In genomic region chr20:59235226-59235625, GRCh38 we compare ENCODE assay signal across 17 cellular contexts.
A peak's percentile ranks its signal among the peaks of the same experiment; 100 is the strongest.
DNase-seq lines count a peak whose midpoint lies in the region; ATAC-seq and TF ChIP-seq lines count a peak whose summit lies in the region.
"Had no signal": no experiment of that assay in that cellular context is flagged by ENCODE, and none has a peak within 500 bp of the region (broad histone marks: within the 10 kb centered on the region; RNA-seq: fewer than 3 reads in every experiment).

No MANE protein-coding gene starts in this region.

- peak overlapping the region; percentile 65 for H3K27ac Mint-ChIP-seq in activated CD4-positive, alpha-beta T cell treated with anti-CD3 and anti-CD28 coated beads for 36 hours
- no peak overlapping the region for H3K27ac Mint-ChIP-seq in activated naive CD4-positive, alpha-beta T cell treated with anti-CD3 and anti-CD28 coated beads, Interleukin-2, amount 10 ng/mL, durations not matched to agents 7 days and 5 days
- H3K27ac Mint-ChIP-seq in activated naive CD8-positive, alpha-beta T cell treated with anti-CD3 and anti-CD28 coated beads, Interleukin-2, amount 50 U/mL, for 24 hours = peak overlapping the region; percentile 31

- H3K4me3 ChIP-seq in upper lobe of right lung = no peak overlapping the region
- H3K4me3 ChIP-seq: BLaER1 had no signal

- no peaks in the 10 kb centered on the region for H3K36me3 ChIP-seq in upper lobe of right lung
- H3K36me3 ChIP-seq: BLaER1 had no signal

- H3K4me3 Mint-ChIP-seq in activated CD4-positive, alpha-beta T cell treated with anti-CD3 and anti-CD28 coated beads for 36 hours = no peak overlapping the region
- H3K4me3 Mint-ChIP-seq in activated naive CD4-positive, alpha-beta T cell treated with anti-CD3 and anti-CD28 coated beads, Interleukin-2, amount 10 ng/mL, durations not matched to agents 7 days and 5 days = no peak overlapping the region
- no peak overlapping the region for H3K4me3 Mint-ChIP-seq in activated naive CD8-positive, alpha-beta T cell treated with anti-CD3 and anti-CD28 coated beads, Interleukin-2, amount 50 U/mL, for 24 hours

- H3K9me3 ChIP-seq in upper lobe of right lung = no peaks in the 10 kb centered on the region
- H3K9me3 ChIP-seq: BLaER1 had no signal

- peak; percentile 80 for ATAC-seq in activated CD4-positive, alpha-beta T cell treated with anti-CD3 and anti-CD28 coated beads for 36 hours
- ATAC-seq in activated naive CD8-positive, alpha-beta T cell treated with anti-CD3 and anti-CD28 coated beads, Interleukin-2, amount 50 U/mL, for 24 hours = no peak
- ATAC-seq in upper lobe of right lung (no peak), GM19463 (IDR thresholded peaks at IDR 0.05; ENCODE audit: unreplicated experiment) (no peak)

- no peaks in the 10 kb centered on the region for H3K27me3 Mint-ChIP-seq in activated CD4-positive, alpha-beta T cell treated with anti-CD3 and anti-CD28 coated beads for 36 hours
- no peaks in the 10 kb centered on the region for H3K27me3 Mint-ChIP-seq in activated naive CD4-positive, alpha-beta T cell treated with anti-CD3 and anti-CD28 coated beads, Interleukin-2, amount 10 ng/mL, durations not matched to agents 7 days and 5 days
- no peaks in the 10 kb centered on the region for H3K27me3 Mint-ChIP-seq in activated naive CD8-positive, alpha-beta T cell treated with anti-CD3 and anti-CD28 coated beads, Interleukin-2, amount 50 U/mL, for 24 hours

- peak; percentile 46 for DNase-seq in activated CD4-positive, alpha-beta T cell treated with anti-CD3 and anti-CD28 coated beads for 36 hours
- no peak for DNase-seq in activated CD4-positive, alpha-beta T cell treated with anti-CD3 and anti-CD28 coated beads, Interleukin-2, amount 50 U/mL, for 4 hours
- peak; percentile 30 for DNase-seq in activated naive CD4-positive, alpha-beta T cell treated with anti-CD3 and anti-CD28 coated beads, Interleukin-2, amount 10 ng/mL, durations not matched to agents 7 days and 5 days
- no peak for DNase-seq in activated naive CD4-positive, alpha-beta T cell treated with anti-CD3 and anti-CD28 coated beads, Interleukin-2, amount 50 U/mL, for 16 hours
- DNase-seq in activated naive CD8-positive, alpha-beta T cell treated with anti-CD3 and anti-CD28 coated beads, Interleukin-2, amount 50 U/mL, for 24 hours = no peak
- DNase-seq in upper lobe of right lung (no peak), NCI-H187 (lab: John Stamatoyannopoulos, UW) (no peak)
- DNase-seq: COR-L47; GF-D8; NCI-H1417; NCI-H1930; NCI-H2171; NCI-H446; NCI-H69; NK-92 treated with Interleukin-12 subunit alpha and Interleukin-12 subunit beta, amount 100 ng/mL, for 24 hours had no signal

- H3K4me1 ChIP-seq in upper lobe of right lung = no peaks in the 10 kb centered on the region

- no peak overlapping the region for H3K27ac ChIP-seq in upper lobe of right lung
- H3K27ac ChIP-seq: BLaER1 had no signal

- H3K27me3 ChIP-seq in upper lobe of right lung = peaks cover 14% of the 10 kb centered on the region
- H3K27me3 ChIP-seq: BLaER1 had no signal

- TF ChIP-seq CTCF in upper lobe of right lung (IDR thresholded peaks at IDR 0.05) = no peak

- peaks cover 19% of the 10 kb centered on the region for H3K4me1 Mint-ChIP-seq in activated CD4-positive, alpha-beta T cell treated with anti-CD3 and anti-CD28 coated beads for 36 hours
- peaks cover 16% of the 10 kb centered on the region for H3K4me1 Mint-ChIP-seq in activated naive CD4-positive, alpha-beta T cell treated with anti-CD3 and anti-CD28 coated beads, Interleukin-2, amount 10 ng/mL, durations not matched to agents 7 days and 5 days
- H3K4me1 Mint-ChIP-seq in activated naive CD8-positive, alpha-beta T cell treated with anti-CD3 and anti-CD28 coated beads, Interleukin-2, amount 50 U/mL, for 24 hours = peaks cover 21% of the 10 kb centered on the region

- intact Hi-C loops in activated CD4-positive, alpha-beta T cell treated with anti-CD3 and anti-CD28 coated beads for 36 hours (cut with DNase I, micrococcal nuclease) = no loop called here
- intact Hi-C loops in upper lobe of right lung (cut with DNase I) = no loop called here

- H3K9me3 Mint-ChIP-seq in activated CD4-positive, alpha-beta T cell treated with anti-CD3 and anti-CD28 coated beads for 36 hours (ENCODE audit: low read depth) = no peaks in the 10 kb centered on the region
- H3K9me3 Mint-ChIP-seq in activated naive CD4-positive, alpha-beta T cell treated with anti-CD3 and anti-CD28 coated beads, Interleukin-2, amount 10 ng/mL, durations not matched to agents 7 days and 5 days = no peaks in the 10 kb centered on the region
- no peaks in the 10 kb centered on the region for H3K9me3 Mint-ChIP-seq in activated naive CD8-positive, alpha-beta T cell treated with anti-CD3 and anti-CD28 coated beads, Interleukin-2, amount 50 U/mL, for 24 hours

- POLR2A ChIA-PET in activated CD4-positive, alpha-beta T cell treated with anti-CD3 and anti-CD28 coated beads for 36 hours (lab: Charles Lee) = interaction anchor here (0.7 kb wide), 1 partner anchor 243 kb away, joined by 3 read pairs; no protein-coding TSS in a partner anchor

- CTCF ChIA-PET in activated CD4-positive, alpha-beta T cell treated with anti-CD3 and anti-CD28 coated beads for 36 hours (lab: Charles Lee) = no interaction called here
- CTCF ChIA-PET in activated naive CD4-positive, alpha-beta T cell treated with anti-CD3 and anti-CD28 coated beads, Interleukin-2, amount 10 ng/mL, durations not matched to agents 7 days and 5 days (lab: Charles Lee) = no interaction called here

- H3K36me3 Mint-ChIP-seq in activated CD4-positive, alpha-beta T cell treated with anti-CD3 and anti-CD28 coated beads for 36 hours (ENCODE audit: low read depth) = peaks cover 12% of the 10 kb centered on the region
- peaks cover 33% of the 10 kb centered on the region for H3K36me3 Mint-ChIP-seq in activated naive CD4-positive, alpha-beta T cell treated with anti-CD3 and anti-CD28 coated beads, Interleukin-2, amount 10 ng/mL, durations not matched to agents 7 days and 5 days
- H3K36me3 Mint-ChIP-seq in activated naive CD8-positive, alpha-beta T cell treated with anti-CD3 and anti-CD28 coated beads, Interleukin-2, amount 50 U/mL, for 24 hours (ENCODE audit: low read depth) = peaks cover 6% of the 10 kb centered on the region

Comparison
In these comparisons a context has a peak if more than half of its experiments do, and no peak if none do; other contexts are left out.
1. DNase-seq: peak in activated CD4-positive, alpha-beta T cell treated with anti-CD3 and anti-CD28 coated beads for 36 hours (single experiment) and activated naive CD4-positive, alpha-beta T cell treated with anti-CD3 and anti-CD28 coated beads, Interleukin-2, amount 10 ng/mL, durations not matched to agents 7 days and 5 days (single experiment); none in activated CD4-positive, alpha-beta T cell treated with anti-CD3 and anti-CD28 coated beads, Interleukin-2, amount 50 U/mL, for 4 hours (0 of 2), activated naive CD4-positive, alpha-beta T cell treated with anti-CD3 and anti-CD28 coated beads, Interleukin-2, amount 50 U/mL, for 16 hours (single experiment), activated naive CD8-positive, alpha-beta T cell treated with anti-CD3 and anti-CD28 coated beads, Interleukin-2, amount 50 U/mL, for 24 hours (single experiment), upper lobe of right lung (single experiment) and NCI-H187 (0 of 2).